Comparison of ENCODE assay signal across 9 cellular contexts in genomic region chr17:50686494-50687199, GRCh38. TPM values are rescaled to one million over a fixed set of nuclear protein-coding genes. Genes with fewer than 3 reads are reported as not detected.
DNase-seq lines count a peak whose midpoint lies in the region; ATAC-seq and TF ChIP-seq lines count a peak whose summit lies in the region.
"Had no signal": no experiment of that assay in that cellular context is flagged by ENCODE, and none has a peak within 500 bp of the region (broad histone marks: within the 10 kb centered on the region; RNA-seq: fewer than 3 reads in every experiment).

No MANE protein-coding gene starts in this region.

- ATAC-seq in Right ventricle myocardium inferior (peak; percentile 69), psoas muscle (peak; percentile 87 to 89 (median 88)), GM19351 (IDR thresholded peaks at IDR 0.05; ENCODE audit: unreplicated experiment) (no peak)

- H3K4me1 ChIP-seq in SJCRH30 (peaks cover 23% of the 10 kb centered on the region), psoas muscle (peaks cover 17% of the 10 kb centered on the region)

- no peak for TF ChIP-seq CTCF in psoas muscle (IDR thresholded peaks at IDR 0.05)

- WGBS in psoas muscle, 3 donors, result 21 to 32% (median 32%) methylated on average over 14 of the region's 14 CpGs

- DNase-seq in DMS53 treated with DMSO at 0.1 percent for 48 hours (lab: John Stamatoyannopoulos, UW; ENCODE audit: unreplicated experiment) (peak; percentile 72), SJCRH30 (peak; percentile 52 to 58), Right ventricle myocardium inferior (ENCODE audit: missing footprints) (peak; percentile 60), psoas muscle (peak; percentile 81 to 83), D341Med (ENCODE audit: low spot score) (no peak), SK-N-DZ (ENCODE audit: low spot score) (no peak)
- no peak for DNase-seq in activated CD8-positive, alpha-beta memory T cell treated with anti-CD3 and anti-CD28 coated beads, Interleukin-2, amount 50 U/mL, for 4 hours

- intact Hi-C loops in Right ventricle myocardium inferior (cut with DNase I), result loop anchor here (10.0 kb wide), 1 partner anchor 202 kb away; no protein-coding TSS in a partner anchor
- intact Hi-C loops in psoas muscle (cut with DNase I), result no loop called here

- H3K4me3 ChIP-seq in SJCRH30 (no peak overlapping the region), psoas muscle (no peak overlapping the region)
- H3K4me3 ChIP-seq: cardiac muscle cell had no signal

- H3K27me3 ChIP-seq in SJCRH30, result no peaks in the 10 kb centered on the region
- H3K27me3 ChIP-seq in psoas muscle (ENCODE audit: insufficient read depth in 3 of 3, low read length in 2 of 3), result no peaks in the 10 kb centered on the region
- H3K27me3 ChIP-seq: cardiac muscle cell had no signal

- no peaks in the 10 kb centered on the region for H3K36me3 ChIP-seq in SJCRH30
- peaks cover 0 to under 1% of the 10 kb centered on the region in 2 donors for H3K36me3 ChIP-seq in psoas muscle (ENCODE audit: insufficient read depth in 1 of 2, low read depth in 1 of 2)
- H3K36me3 ChIP-seq: cardiac muscle cell had no signal

- no peaks in the 10 kb centered on the region for H3K9me3 ChIP-seq in SJCRH30 (replicated peaks)
- no peaks in the 10 kb centered on the region for H3K9me3 ChIP-seq in psoas muscle

- H3K27ac ChIP-seq in SJCRH30 (no peak overlapping the region), psoas muscle (peak overlapping the region; percentile 2)
- H3K27ac ChIP-seq: cardiac muscle cell had no signal

RNA-seq across cellular contexts. Expression of gene ANKRD40, which starts 21.1 kb away (rescaled TPM):
- 42.3 and 48.1 TPM in 2 replicates for total RNA-seq in SJCRH30 (2014; rRNA removed; shearing (Covaris generic))
- total RNA-seq in Right ventricle myocardium inferior (60.9 TPM), psoas muscle (100 to 1,000 TPM in 3 of 4 donors, 10 to 100 TPM in 1; 91.8 to 132 (median 112) TPM)
- 100 to 1,000 TPM in 1 of 3 donors, 10 to 100 TPM in 2; 42.6 to 155 (median 46.6) TPM for polyA plus RNA-seq in psoas muscle
- 40.5 and 44.8 TPM in 2 replicates for polyA plus RNA-seq in SK-N-DZ (2014; cell fraction: cytosol; rRNA removed)
- polyA plus RNA-seq in SK-N-DZ (2014; cell fraction: nucleus; rRNA removed), result 17.1 and 19.5 TPM in 2 replicates

RNA-seq across cellular contexts. Expression of gene LUC7L3, which starts 32.8 kb away (rescaled TPM):
- total RNA-seq in SJCRH30 (2014; rRNA removed; shearing (Covaris generic)), result 54.9 and 84.7 TPM in 2 replicates
- total RNA-seq in Right ventricle myocardium inferior, result 49.3 TPM
- total RNA-seq in psoas muscle, result 10 to 100 TPM; 25.4 to 55.9 (median 49.9) TPM
- 100 to 1,000 TPM in 1 of 3 donors, 10 to 100 TPM in 2; 33.4 to 108 (median 49.2) TPM for polyA plus RNA-seq in psoas muscle
- 165 and 184 TPM in 2 replicates for polyA plus RNA-seq in SK-N-DZ (2014; cell fraction: cytosol; rRNA removed)
- polyA plus RNA-seq in SK-N-DZ (2014; cell fraction: nucleus; rRNA removed), result 1,147 and 2,499 TPM in 2 replicates

RNA-seq across cellular contexts. Expression of gene ABCC3, which starts 52.0 kb away (rescaled TPM):
- 0.10 and 0.16 TPM in 2 replicates for total RNA-seq in SJCRH30 (2014; rRNA removed; shearing (Covaris generic))
- 0.68 TPM for total RNA-seq in Right ventricle myocardium inferior
- total RNA-seq in psoas muscle, result 1 to 10 TPM in 2 of 4 donors, under 1 TPM in 2; 0.36 to 1.6 (median 0.94) TPM
- 1 to 10 TPM in 1 of 3 donors, under 1 TPM in 2; 0.39 to 1.2 (median 0.45) TPM for polyA plus RNA-seq in psoas muscle
- polyA plus RNA-seq in SK-N-DZ (2014; cell fraction: cytosol; rRNA removed), result 0.57 and 0.93 TPM in 2 replicates
- polyA plus RNA-seq in SK-N-DZ (2014; cell fraction: nucleus; rRNA removed), result 0.82 and 2.0 TPM in 2 replicates
- total RNA-seq: cardiac muscle cell had no signal

Comparison
In these comparisons a context has a peak if more than half of its experiments do, and no peak if none do; other contexts are left out.
1. DNase-seq: peak in DMS53 treated with DMSO at 0.1 percent for 48 hours (single experiment), SJCRH30 (2 of 2), Right ventricle myocardium inferior (single experiment) and psoas muscle (2 of 2); none in D341Med (single experiment), SK-N-DZ (single experiment) and activated CD8-positive, alpha-beta memory T cell treated with anti-CD3 and anti-CD28 coated beads, Interleukin-2, amount 50 U/mL, for 4 hours (single experiment).